ENCODE assay signal across 22 cellular contexts in genomic region chr1:47477595-47478080, GRCh38. TPM values are rescaled to one million over a fixed set of nuclear protein-coding genes. Genes with fewer than 3 reads are reported as not detected.
A peak's percentile ranks its signal among the peaks of the same experiment; 100 is the strongest.
DNase-seq lines count a peak whose midpoint lies in the region; ATAC-seq and TF ChIP-seq lines count a peak whose summit lies in the region.
"Had no signal": no experiment of that assay in that cellular context is flagged by ENCODE, and none has a peak within 500 bp of the region (broad histone marks: within the 10 kb centered on the region; RNA-seq: fewer than 3 reads in every experiment).

No MANE protein-coding gene starts in this region.

- peak overlapping the region; percentile 65 for H3K4me2 ChIP-seq in PC-9
- H3K4me2 ChIP-seq: neural progenitor cell had no signal

- DNase-seq in Caco-2 (peak; percentile 83 to 88), PC-9 (peak in 1 of 2 experiments; percentile 91), left colon (peak; percentile 72 to 91), omental fat pad (ENCODE audit: low spot score) (no peak), T1000 (lab: John Stamatoyannopoulos, UW) (no peak)
- no peak for DNase-seq in effector memory CD4-positive, alpha-beta T cell
- no peak for DNase-seq in activated naive CD4-positive, alpha-beta T cell treated with anti-CD3 and anti-CD28 coated beads, Interleukin-2, amount 10 ng/mL, durations not matched to agents 7 days and 5 days
- DNase-seq: activated CD8-positive, alpha-beta T cell treated with anti-CD3 and anti-CD28 coated beads, Interleukin-2, amount 10 ng/mL, durations not matched to agents 7 days and 5 days; activated T-cell treated with anti-CD3 and anti-CD28 coated beads, Interleukin-2, amount 50 U/mL, for 24 hours; CD4-positive, CD25-positive, alpha-beta regulatory T cell; DND-41; gastrocnemius medialis; NCI-H1930; SHP77 had no signal

- H3K27me3 ChIP-seq in Caco-2 (replicated peaks; ENCODE audit: control insufficient read depth, insufficient read depth, low read length): no peaks in the 10 kb centered on the region
- H3K27me3 ChIP-seq in PC-9 (ENCODE audit: insufficient read depth, low read depth): no peaks in the 10 kb centered on the region
- peaks cover 3% of the 10 kb centered on the region for H3K27me3 ChIP-seq in effector memory CD4-positive, alpha-beta T cell (replicated peaks; ENCODE audit: control insufficient read depth, insufficient read depth, low read length, poor library complexity, severe bottlenecking)
- H3K27me3 ChIP-seq: gastrocnemius medialis, neural progenitor cell had no signal

- intact Hi-C loops in Caco-2 (cut with micrococcal nuclease; ENCODE audit: unreplicated experiment): loop anchor here (1.0 kb wide), 4 partner anchors 26 to 233 kb away; no protein-coding TSS in a partner anchor
- intact Hi-C loops in PC-9 (cut with micrococcal nuclease; ENCODE audit: unreplicated experiment): no loop called here
- intact Hi-C loops in left colon (cut with DNase I, micrococcal nuclease): no loop called here

- H4K20me1 ChIP-seq in PC-9 (ENCODE audit: insufficient read depth): no peaks in the 10 kb centered on the region

- H3K27me3 Mint-ChIP-seq in Caco-2 (ENCODE audit: insufficient read depth, unreplicated experiment): no peaks in the 10 kb centered on the region
- peaks cover 14% of the 10 kb centered on the region for H3K27me3 Mint-ChIP-seq in activated naive CD4-positive, alpha-beta T cell treated with anti-CD3 and anti-CD28 coated beads, Interleukin-2, amount 10 ng/mL, durations not matched to agents 7 days and 5 days

- H3K36me3 Mint-ChIP-seq in Caco-2 (ENCODE audit: insufficient read depth, unreplicated experiment): peaks cover 5% of the 10 kb centered on the region
- H3K36me3 Mint-ChIP-seq in activated naive CD4-positive, alpha-beta T cell treated with anti-CD3 and anti-CD28 coated beads, Interleukin-2, amount 10 ng/mL, durations not matched to agents 7 days and 5 days: no peaks in the 10 kb centered on the region
- H3K36me3 Mint-ChIP-seq: activated naive CD8-positive, alpha-beta T cell; CD4-positive, CD25-positive, alpha-beta regulatory T cell; neural progenitor cell had no signal

- no peaks in the 10 kb centered on the region for H3K36me3 ChIP-seq in Caco-2 (ENCODE audit: control insufficient read depth, insufficient read depth, low read length)
- no peaks in the 10 kb centered on the region for H3K36me3 ChIP-seq in PC-9 (ENCODE audit: low read depth)
- H3K36me3 ChIP-seq in effector memory CD4-positive, alpha-beta T cell (ENCODE audit: control insufficient read depth, insufficient read depth, low read length): no peaks in the 10 kb centered on the region
- H3K36me3 ChIP-seq: gastrocnemius medialis, neural progenitor cell, suprapubic skin had no signal

- peak overlapping the region; percentile 72 for H3K27ac ChIP-seq in PC-9
- no peak overlapping the region for H3K27ac ChIP-seq in effector memory CD4-positive, alpha-beta T cell (ENCODE audit: insufficient read depth, low read length, poor library complexity, severe bottlenecking)
- H3K27ac ChIP-seq: gastrocnemius medialis, neural progenitor cell, suprapubic skin had no signal

- H3K4me1 Mint-ChIP-seq in Caco-2 (ENCODE audit: low read depth, unreplicated experiment): peaks cover 47% of the 10 kb centered on the region
- H3K4me1 Mint-ChIP-seq in activated naive CD4-positive, alpha-beta T cell treated with anti-CD3 and anti-CD28 coated beads, Interleukin-2, amount 10 ng/mL, durations not matched to agents 7 days and 5 days: no peaks in the 10 kb centered on the region
- H3K4me1 Mint-ChIP-seq: CD4-positive, CD25-positive, alpha-beta regulatory T cell; neural progenitor cell had no signal

- H3K4me1 ChIP-seq in Caco-2 (peaks cover 50% of the 10 kb centered on the region), PC-9 (replicated peaks; ENCODE audit: insufficient read depth) (peaks cover 61% of the 10 kb centered on the region)
- H3K4me1 ChIP-seq in effector memory CD4-positive, alpha-beta T cell (ENCODE audit: control insufficient read depth, insufficient read depth, low read length, poor library complexity, severe bottlenecking): no peaks in the 10 kb centered on the region
- H3K4me1 ChIP-seq: gastrocnemius medialis had no signal

- TF ChIP-seq CTCF in Caco-2 (IDR thresholded peaks at IDR 0.05; ENCODE audit: insufficient read depth in 1 of 2, low read depth in 1 of 2, low read length in 1 of 2, severe bottlenecking in 1 of 2, unreplicated experiment in 1 of 2) (no peak), PC-9 (conservative IDR thresholded peaks at IDR 0.05) (no peak), omental fat pad (IDR thresholded peaks at IDR 0.05) (no peak)

- POLR2A ChIA-PET in Caco-2 (lab: Charles Lee): interaction anchor here (0.5 to 1.7 kb wide), 8 partner anchors 30 to 781 kb away, joined by 3 to 23 read pairs (median 5); partner anchors contain the start of genes FOXD2 and STIL
- POLR2A ChIA-PET in PC-9 (lab: Charles Lee; ENCODE audit: unreplicated experiment): no interaction called here

- no peaks in the 10 kb centered on the region for H3K9me3 Mint-ChIP-seq in Caco-2 (ENCODE audit: unreplicated experiment)
- no peaks in the 10 kb centered on the region for H3K9me3 Mint-ChIP-seq in activated naive CD4-positive, alpha-beta T cell treated with anti-CD3 and anti-CD28 coated beads, Interleukin-2, amount 10 ng/mL, durations not matched to agents 7 days and 5 days
- H3K9me3 Mint-ChIP-seq: activated T-cell treated with anti-CD3 and anti-CD28 coated beads, Interleukin-2, amount 50 U/mL, for 24 hours; dendritic cell treated with granulocyte-macrophage colony-stimulating factor and Interleukin-4, amounts not matched to agents 40 ng/mL and 50 ng/mL, for 4 days; neural progenitor cell had no signal

- H3K9me3 ChIP-seq in Caco-2 (no peaks in the 10 kb centered on the region), PC-9 (ENCODE audit: insufficient read depth, low read depth) (no peaks in the 10 kb centered on the region)
- no peaks in the 10 kb centered on the region for H3K9me3 ChIP-seq in effector memory CD4-positive, alpha-beta T cell (ENCODE audit: control insufficient read depth, low read length)
- H3K9me3 ChIP-seq: gastrocnemius medialis, suprapubic skin had no signal

- peak overlapping the region; percentile 13; the same call in 1 of the 2 replicates for H3K4me3 ChIP-seq in Caco-2 (ENCODE audit: low read depth, low read length)
- H3K4me3 ChIP-seq in PC-9: no peak overlapping the region
- no peak overlapping the region for H3K4me3 ChIP-seq in effector memory CD4-positive, alpha-beta T cell (ENCODE audit: insufficient read depth, low read depth, low read length, poor library complexity, severe bottlenecking)
- H3K4me3 ChIP-seq: gastrocnemius medialis, neural progenitor cell, suprapubic skin had no signal

- peak overlapping the region; percentile 67 for H3K4me3 Mint-ChIP-seq in Caco-2 (ENCODE audit: unreplicated experiment)
- no peak overlapping the region for H3K4me3 Mint-ChIP-seq in activated naive CD4-positive, alpha-beta T cell treated with anti-CD3 and anti-CD28 coated beads, Interleukin-2, amount 10 ng/mL, durations not matched to agents 7 days and 5 days
- H3K4me3 Mint-ChIP-seq: activated CD8-positive, alpha-beta T cell treated with anti-CD3 and anti-CD28 coated beads, Interleukin-2, amount 10 ng/mL, durations not matched to agents 7 days and 5 days; activated naive CD8-positive, alpha-beta T cell; activated T-cell treated with anti-CD3 and anti-CD28 coated beads, Interleukin-2, amount 50 U/mL, for 24 hours; CD4-positive, CD25-positive, alpha-beta regulatory T cell; dendritic cell treated with granulocyte-macrophage colony-stimulating factor and Interleukin-4, amounts not matched to agents 40 ng/mL and 50 ng/mL, for 4 days; neural progenitor cell; WTC11 had no signal

- H3K27ac Mint-ChIP-seq in Caco-2 (ENCODE audit: unreplicated experiment): peak overlapping the region; percentile 94
- no peak overlapping the region for H3K27ac Mint-ChIP-seq in activated naive CD4-positive, alpha-beta T cell treated with anti-CD3 and anti-CD28 coated beads, Interleukin-2, amount 10 ng/mL, durations not matched to agents 7 days and 5 days
- H3K27ac Mint-ChIP-seq: activated CD8-positive, alpha-beta T cell treated with anti-CD3 and anti-CD28 coated beads, Interleukin-2, amount 10 ng/mL, durations not matched to agents 7 days and 5 days; activated naive CD8-positive, alpha-beta T cell; activated T-cell treated with anti-CD3 and anti-CD28 coated beads, Interleukin-2, amount 50 U/mL, for 24 hours; CD4-positive, CD25-positive, alpha-beta regulatory T cell; dendritic cell treated with granulocyte-macrophage colony-stimulating factor and Interleukin-4, amounts not matched to agents 40 ng/mL and 50 ng/mL, for 4 days; neural progenitor cell had no signal

- CTCF ChIA-PET in Caco-2 (lab: Charles Lee) (interaction anchor here (0.6 to 3.6 kb wide), 18 partner anchors 10 to 286 kb away, joined by 3 to 71 read pairs (median 4); partner anchors contain the start of genes CMPK1 and FOXD2), PC-9 (lab: Charles Lee) (no interaction called here)
- CTCF ChIA-PET in activated naive CD4-positive, alpha-beta T cell treated with anti-CD3 and anti-CD28 coated beads, Interleukin-2, amount 10 ng/mL, durations not matched to agents 7 days and 5 days (lab: Charles Lee): no interaction called here

- no peak overlapping the region for H2AFZ ChIP-seq in PC-9
- H2AFZ ChIP-seq: neural progenitor cell had no signal

- H3K9me2 ChIP-seq in PC-9 (ENCODE audit: insufficient read depth): no peaks in the 10 kb centered on the region

- H3K79me2 ChIP-seq in PC-9 (ENCODE audit: low read depth): no peaks in the 10 kb centered on the region

- peak; percentile 88 for ATAC-seq in left colon
- ATAC-seq in omental fat pad (ENCODE audit: low FRiP score): peak; percentile 13
- no peak for ATAC-seq in GM21447 (IDR thresholded peaks at IDR 0.05; ENCODE audit: unreplicated experiment)
- ATAC-seq: activated CD8-positive, alpha-beta T cell treated with anti-CD3 and anti-CD28 coated beads, Interleukin-2, amount 10 ng/mL, durations not matched to agents 7 days and 5 days; HCT116; WTC11 had no signal

- BruUV-seq in Caco-2 (replicated peaks; lab: Mats Ljungman, UMichigan) (TSS peak; percentile 38), PC-9 (replicated peaks; lab: Mats Ljungman, UMichigan) (no TSS peak)

- peaks cover 24% of the 10 kb centered on the region for H3F3A ChIP-seq in PC-9 (ENCODE audit: insufficient read depth, low read depth)

RNA-seq across cellular contexts. Expression of gene FOXD2, which starts 39.8 kb away (rescaled TPM):
- total RNA-seq in Caco-2 (2022): 4.4 and 4.6 TPM in 2 replicates
- total RNA-seq in PC-9 (2021): 0.35 and 0.48 TPM in 2 replicates
- total RNA-seq in left colon: 10 to 100 TPM; 16.1 to 20.7 TPM
- total RNA-seq in omental fat pad: under 1 TPM in 2 of 4 donors, not detected in 2; 0.12 to 0.16 TPM
- total RNA-seq: epithelial cell of proximal tubule had no signal

Comparison
In these comparisons a context has a peak if more than half of its experiments do, and no peak if none do; other contexts are left out.
1. DNase-seq: peak in Caco-2 (2 of 2) and left colon (2 of 2); none in omental fat pad (single experiment), T1000 (single experiment), effector memory CD4-positive, alpha-beta T cell (0 of 3) and activated naive CD4-positive, alpha-beta T cell treated with anti-CD3 and anti-CD28 coated beads, Interleukin-2, amount 10 ng/mL, durations not matched to agents 7 days and 5 days (single experiment).